In genomic region chr5:34497031-34497808, GRCh38 we compare ENCODE assay signal across 1 cellular context.
TF ChIP-seq lines count a peak whose summit lies in the region.

No MANE protein-coding gene starts in this region.

TF ChIP-seq in HEK293T, 16 proteins besides CTCF, POLR2A, EP300 and RAD21 (continued from another document):
- TF ChIP-seq L3MBTL2 (conservative IDR thresholded peaks at IDR 0.05): no peak
- no peak for TF ChIP-seq SP1 (IDR thresholded peaks at IDR 0.05)
TF ChIP-seq in HEK293T: peak in this region for 0.
